In the genomic region with DNA sequence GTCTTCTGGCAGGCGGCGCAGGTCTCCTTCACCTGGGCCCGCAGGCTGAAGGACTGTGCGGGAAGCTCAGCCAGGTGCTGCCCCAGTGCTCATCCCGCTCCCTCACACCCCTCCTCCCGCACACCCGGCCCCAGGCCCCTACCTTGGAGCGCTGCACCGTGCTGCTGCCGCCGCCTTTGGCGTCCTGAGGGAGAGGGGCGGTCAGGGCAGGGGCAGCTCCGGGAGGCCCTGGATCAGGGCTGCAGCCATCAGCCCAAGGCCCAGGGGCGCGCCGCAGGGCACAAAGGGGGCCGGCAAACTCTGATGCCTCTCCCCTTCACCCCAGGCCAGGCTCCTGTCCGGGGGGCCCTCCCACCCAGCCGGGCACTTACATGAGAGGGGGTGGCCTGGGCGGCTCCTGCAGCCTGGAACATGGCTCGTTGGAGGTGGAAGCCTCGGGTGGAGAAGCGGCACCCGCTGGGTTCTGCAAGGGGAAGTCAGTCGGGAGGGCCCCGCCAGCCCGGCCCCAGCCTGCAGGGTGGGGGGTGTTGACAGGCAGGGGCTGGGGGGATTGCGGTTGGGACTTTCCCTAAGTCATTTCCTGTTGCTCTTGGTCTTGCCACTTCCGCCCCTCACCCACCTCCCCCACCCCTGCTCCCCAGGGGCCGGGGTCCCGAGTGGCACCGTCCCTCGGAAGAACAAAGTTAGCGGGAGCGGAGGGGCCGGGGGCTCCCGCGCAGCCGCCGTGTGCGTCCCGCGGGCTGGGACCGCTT, we compare ENCODE assay signal across 8 cellular contexts. TPM values are rescaled to one million over a fixed set of nuclear protein-coding genes. Genes with fewer than 3 reads are reported as not detected.
DNase-seq lines count a peak whose midpoint lies in the region; ATAC-seq, FAIRE-seq and TF ChIP-seq lines count a peak whose summit lies in the region.

No MANE protein-coding gene starts in this region.

- POLR2A ChIA-PET in activated CD4-positive, alpha-beta T cell treated with anti-CD3 and anti-CD28 coated beads for 36 hours (lab: Charles Lee): interaction anchor here (0.6 to 1.5 kb wide), 5 partner anchors 11 to 159 kb away, joined by 3 to 8 read pairs (median 6); partner anchors contain the start of genes CCDC47, DDX42 and MAP3K3

- H3K9me3 Mint-ChIP-seq in activated CD4-positive, alpha-beta T cell treated with anti-CD3 and anti-CD28 coated beads for 36 hours (ENCODE audit: low read depth): no peaks in the 10 kb centered on the region
- no peaks in the 10 kb centered on the region for H3K9me3 Mint-ChIP-seq in dendritic cell treated with granulocyte-macrophage colony-stimulating factor and Interleukin-4, amounts not matched to agents 40 ng/mL and 50 ng/mL, for 4 days

- peaks cover 70% of the 10 kb centered on the region for H3K4me1 Mint-ChIP-seq in activated CD4-positive, alpha-beta T cell treated with anti-CD3 and anti-CD28 coated beads for 36 hours
- H3K4me1 Mint-ChIP-seq in dendritic cell treated with granulocyte-macrophage colony-stimulating factor and Interleukin-4, amounts not matched to agents 40 ng/mL and 50 ng/mL, for 4 days (ENCODE audit: low read depth): peaks cover 79% of the 10 kb centered on the region

- H3K36me3 ChIP-seq in Karpas-422 (ENCODE audit: insufficient read depth, low read length) (peaks cover 26% of the 10 kb centered on the region), mesodermal cell (ENCODE audit: control insufficient read depth, insufficient read depth, low read length) (peaks cover 40% of the 10 kb centered on the region)

- peak overlapping the region; percentile 82 for H3K9ac ChIP-seq in Karpas-422 (ENCODE audit: low read length)

- peak overlapping the region; percentile 79 for H3K4me3 Mint-ChIP-seq in activated CD4-positive, alpha-beta T cell treated with anti-CD3 and anti-CD28 coated beads for 36 hours
- H3K4me3 Mint-ChIP-seq in dendritic cell treated with granulocyte-macrophage colony-stimulating factor and Interleukin-4, amounts not matched to agents 40 ng/mL and 50 ng/mL, for 4 days: peak overlapping the region; percentile 90

- peaks cover 43% of the 10 kb centered on the region for H3K79me2 ChIP-seq in Karpas-422 (ENCODE audit: low read length)

- peak; percentile 95 for FAIRE-seq in GM19239 (lab: Jason Lieb, UNC)

- H3K27ac ChIP-seq in Karpas-422 (ENCODE audit: low read length) (peak overlapping the region; percentile 96), mesodermal cell (ENCODE audit: low read depth, low read length, severe bottlenecking) (peak overlapping the region; percentile 69)

- no peaks in the 10 kb centered on the region for H3K27me3 ChIP-seq in Karpas-422 (ENCODE audit: low read length)

- H3K27me3 Mint-ChIP-seq in activated CD4-positive, alpha-beta T cell treated with anti-CD3 and anti-CD28 coated beads for 36 hours: no peaks in the 10 kb centered on the region
- no peaks in the 10 kb centered on the region for H3K27me3 Mint-ChIP-seq in dendritic cell treated with granulocyte-macrophage colony-stimulating factor and Interleukin-4, amounts not matched to agents 40 ng/mL and 50 ng/mL, for 4 days

- WGBS in mesodermal cell (ENCODE audit: insufficient coverage in 2 of 2), 2 experiments: 3 to 6% methylated on average over 20 to 28 of the region's 45 CpGs

- peaks cover 46% of the 10 kb centered on the region for H3K36me3 Mint-ChIP-seq in activated CD4-positive, alpha-beta T cell treated with anti-CD3 and anti-CD28 coated beads for 36 hours (ENCODE audit: low read depth)
- H3K36me3 Mint-ChIP-seq in dendritic cell treated with granulocyte-macrophage colony-stimulating factor and Interleukin-4, amounts not matched to agents 40 ng/mL and 50 ng/mL, for 4 days (ENCODE audit: low read depth): peaks cover 77% of the 10 kb centered on the region

- CTCF ChIA-PET in activated CD4-positive, alpha-beta T cell treated with anti-CD3 and anti-CD28 coated beads for 36 hours (lab: Charles Lee): interaction anchor here (0.6 to 3.4 kb wide), 12 partner anchors 8 to 274 kb away, joined by 3 to 23 read pairs (median 4); partner anchors contain the start of genes CCDC47, MAP3K3 and PSMC5

- peaks cover 78% of the 10 kb centered on the region for H3K4me1 ChIP-seq in Karpas-422 (ENCODE audit: low read length)
- H3K4me1 ChIP-seq in mesodermal cell (ENCODE audit: control insufficient read depth, insufficient read depth, low read length, poor library complexity, severe bottlenecking): peaks cover 36% of the 10 kb centered on the region

- H3K4me3 ChIP-seq in AG10803 (ENCODE audit: low read length): peak overlapping the region; percentile 52
- peak overlapping the region; percentile 76 for H3K4me3 ChIP-seq in Karpas-422 (ENCODE audit: low read length)
- H3K4me3 ChIP-seq in mesodermal cell (ENCODE audit: extremely low read depth, insufficient read depth, low read length, poor library complexity, severe bottlenecking): peak overlapping the region; percentile 77

- intact Hi-C loops in activated CD4-positive, alpha-beta T cell treated with anti-CD3 and anti-CD28 coated beads for 36 hours (cut with DNase I, micrococcal nuclease): loop anchor here (1.0 to 10.0 kb wide), 7 partner anchors 42 to 274 kb away; partner anchors contain the start of genes CYB561 (in 1 of the 2), DCAF7 (in 1 of the 2), SMARCD2 (in 1 of the 2) and STRADA (in 1 of the 2)
- intact Hi-C loops in dendritic cell treated with granulocyte-macrophage colony-stimulating factor and Interleukin-4, amounts not matched to agents 40 ng/mL and 50 ng/mL, for 4 days (cut with micrococcal nuclease): loop anchor here (2.0 to 5.0 kb wide), 3 partner anchors 76 to 272 kb away; partner anchors contain the start of genes FTSJ3, MAP3K3 and PSMC5

- no peaks in the 10 kb centered on the region for H3K9me3 ChIP-seq in Karpas-422 (ENCODE audit: low read length)
- no peaks in the 10 kb centered on the region for H3K9me3 ChIP-seq in mesodermal cell (ENCODE audit: control insufficient read depth, low read length)

- peak overlapping the region; percentile 86 for H3K27ac Mint-ChIP-seq in activated CD4-positive, alpha-beta T cell treated with anti-CD3 and anti-CD28 coated beads for 36 hours
- H3K27ac Mint-ChIP-seq in dendritic cell treated with granulocyte-macrophage colony-stimulating factor and Interleukin-4, amounts not matched to agents 40 ng/mL and 50 ng/mL, for 4 days: peak overlapping the region; percentile 84

- peak; percentile 8 for ATAC-seq in activated CD4-positive, alpha-beta T cell treated with anti-CD3 and anti-CD28 coated beads for 36 hours

- peak overlapping the region; percentile 93 for H3K4me2 ChIP-seq in Karpas-422 (ENCODE audit: low read depth, low read length, poor library complexity, severe bottlenecking)

- no peak for TF ChIP-seq CTCF in AG10803 (conservative IDR thresholded peaks at IDR 0.05; ENCODE audit: low read length)

- H3K9me2 ChIP-seq in Karpas-422 (replicated peaks; ENCODE audit: insufficient read depth, low read length): no peaks in the 10 kb centered on the region

- no peak overlapping the region for H2AFZ ChIP-seq in Karpas-422 (ENCODE audit: low read length)

- DNase-seq in AG10803 (ENCODE audit: low read depth) (peak; percentile 16), GM19239 (ENCODE audit: insufficient read length, low spot score) (peak; percentile 61), Karpas-422 (peak; percentile 93), COLO829 (ENCODE audit: low spot score) (no peak)
- DNase-seq in activated CD4-positive, alpha-beta T cell treated with anti-CD3 and anti-CD28 coated beads for 36 hours: peak; percentile 88
- DNase-seq in stimulated activated CD8-positive, alpha-beta memory T cell treated with anti-CD3 and anti-CD28 coated beads, Interleukin-4, amount 100 ng/mL, for 4 hours (ENCODE audit: low read depth in 2 of 2, low spot score in 1 of 2): peak; percentile 62 to 85

- no peaks in the 10 kb centered on the region for H4K20me1 ChIP-seq in Karpas-422 (ENCODE audit: insufficient read depth, low read depth, low read length)

RNA-seq across cellular contexts. Expression of gene LIMD2, which starts 0.9 kb away (rescaled TPM):
- 200 and 538 TPM in 2 replicates for total RNA-seq in Karpas-422 (2014; rRNA removed; shearing (Covaris generic); ENCODE audit: low replicate concordance)
- 100 to 1,000 TPM; 119 to 127 TPM for total RNA-seq in activated CD4-positive, alpha-beta T cell treated with anti-CD3 and anti-CD28 coated beads for 36 hours
- polyA plus RNA-seq in mesodermal cell (2013, experiment 1 of 2): 115 TPM
- polyA plus RNA-seq in mesodermal cell (2013, experiment 2 of 2): 93.5 TPM

RNA-seq across cellular contexts. Expression of gene STRADA, which starts 42.5 kb away (rescaled TPM):
- total RNA-seq in Karpas-422 (2014; rRNA removed; shearing (Covaris generic); ENCODE audit: low replicate concordance): 25.8 and 27.5 TPM in 2 replicates
- total RNA-seq in activated CD4-positive, alpha-beta T cell treated with anti-CD3 and anti-CD28 coated beads for 36 hours: 10 to 100 TPM; 51.0 to 53.6 TPM
- 25.5 TPM for polyA plus RNA-seq in mesodermal cell (2013, experiment 1 of 2)
- polyA plus RNA-seq in mesodermal cell (2013, experiment 2 of 2): 23.4 TPM
